ENCODE assay signal across 16 cellular contexts in the genomic region with DNA sequence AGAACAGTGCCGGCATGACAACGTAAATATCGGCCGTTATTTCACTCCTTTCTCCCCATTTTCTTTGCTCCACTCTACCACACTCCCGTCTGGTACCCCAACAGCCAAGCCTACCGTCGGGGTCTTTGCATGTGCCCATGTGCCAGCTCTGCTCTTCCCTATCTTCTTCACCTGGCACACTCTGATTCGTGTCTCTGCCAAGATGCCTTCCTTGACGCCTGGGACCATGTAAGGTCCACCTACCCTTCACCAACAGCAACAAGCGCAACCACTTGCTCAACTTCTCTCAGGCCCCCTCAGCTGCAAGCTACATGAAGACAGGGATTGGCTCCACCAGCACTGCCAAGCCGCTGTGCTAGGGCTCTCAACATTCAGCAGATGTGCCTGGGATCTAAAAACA. TPM values are rescaled to one million over a fixed set of nuclear protein-coding genes. Genes with fewer than 3 reads are reported as not detected.
DNase-seq lines count a peak whose midpoint lies in the region; ATAC-seq, FAIRE-seq and TF ChIP-seq lines count a peak whose summit lies in the region.
"Had no signal": no experiment of that assay in that cellular context is flagged by ENCODE, and none has a peak within 500 bp of the region (broad histone marks: within the 10 kb centered on the region; RNA-seq: fewer than 3 reads in every experiment).

No MANE protein-coding gene starts in this region.

- H3K9me2 ChIP-seq in GM23248 (ENCODE audit: insufficient read depth) (no peaks in the 10 kb centered on the region), hepatocyte (replicated peaks; ENCODE audit: insufficient read depth) (no peaks in the 10 kb centered on the region)

- intact Hi-C loops in GM12878 (cut with micrococcal nuclease; ENCODE audit: unreplicated experiment) (no loop called here), body of pancreas (cut with DNase I) (loop anchor here (10.0 kb wide), 1 partner anchor 357 kb away; no protein-coding TSS in a partner anchor)

- H3K27ac Mint-ChIP-seq in natural killer cell treated with Interleukin-12 subunit alpha and Interleukin-12 subunit beta and Interleukin-15 and Interleukin-18, amount 100 ng/mL, for 72 hours = peak overlapping the region; percentile 89 to 93

- H4K20me1 ChIP-seq in BLaER1 = peaks cover 94% of the 10 kb centered on the region
- H4K20me1 ChIP-seq in GM23248 (ENCODE audit: insufficient read depth) = peaks cover 36% of the 10 kb centered on the region
- peaks cover 46% of the 10 kb centered on the region for H4K20me1 ChIP-seq in GM12878 (ENCODE audit: control insufficient read depth, insufficient read depth)
- H4K20me1 ChIP-seq in hepatocyte (ENCODE audit: insufficient read depth, poor library complexity, severe bottlenecking) = peaks cover 87% of the 10 kb centered on the region

- H3K9ac ChIP-seq in BLaER1 (no peak overlapping the region), GM23248 (no peak overlapping the region), GM12878 (ENCODE audit: control insufficient read depth, insufficient read depth, low read length) (no peak overlapping the region)
- H3K9ac ChIP-seq: KMS-11 had no signal

- H3K4me3 ChIP-seq in BLaER1 = no peak overlapping the region
- no peak overlapping the region for H3K4me3 ChIP-seq in GM23248
- peak overlapping the region; percentile 26; the same call in 1 of the 2 replicates for H3K4me3 ChIP-seq in GM12878
- no peak overlapping the region for H3K4me3 ChIP-seq in hepatocyte
- no peak overlapping the region for H3K4me3 ChIP-seq in body of pancreas
- H3K4me3 ChIP-seq: colonic mucosa had no signal

- TF ChIP-seq CTCF in GM12878 (IDR thresholded peaks at IDR 0.05 in 2 of 3, conservative IDR thresholded peaks at IDR 0.05 in 1 of 3; ENCODE audit: control insufficient read depth in 2 of 3, extremely low read depth in 1 of 3, insufficient read depth in 1 of 3, low read depth in 3 of 3, low read length in 3 of 3) (no peak), hepatocyte (IDR thresholded peaks at IDR 0.05; ENCODE audit: poor library complexity) (no peak), body of pancreas (IDR thresholded peaks at IDR 0.05) (no peak)

- POLR2A ChIA-PET in GM12878 (lab: Charles Lee) = no interaction called here

- H3K36me3 Mint-ChIP-seq in natural killer cell treated with Interleukin-12 subunit alpha and Interleukin-12 subunit beta and Interleukin-15 and Interleukin-18, amount 100 ng/mL, for 72 hours = peaks cover 23% of the 10 kb centered on the region

- CTCF ChIA-PET in GM12878 (lab: Yijun Ruan, JAX) = interaction anchor here (1.7 kb wide), 1 partner anchor 19 kb away, joined by 6 read pairs; no protein-coding TSS in a partner anchor

- in situ Hi-C loops in GM23248 (cut with MboI) (no loop called here), GM12878 (cut with MboI) (no loop called here)

- SMC1A ChIA-PET in GM12878 (lab: Charles Lee; ENCODE audit: uncharacterized antibody, unreplicated experiment) = interaction anchor here (1.3 kb wide), 1 partner anchor 12 kb away, joined by 3 read pairs; no protein-coding TSS in a partner anchor

- TF ChIP-seq POLR2A in GM12878 (IDR thresholded peaks at IDR 0.05; ENCODE audit: low read depth, low read length) (no peak), body of pancreas (IDR thresholded peaks at IDR 0.05) (no peak)

- H3K4me2 ChIP-seq in BLaER1 = peak overlapping the region; percentile 94; the same call in 1 of the 2 replicates
- peak overlapping the region; percentile 22 for H3K4me2 ChIP-seq in GM23248 (ENCODE audit: unreplicated experiment)
- H3K4me2 ChIP-seq in GM12878 (ENCODE audit: control insufficient read depth, insufficient read depth) = peak overlapping the region; percentile 47
- no peak overlapping the region for H3K4me2 ChIP-seq in hepatocyte
- H3K4me2 ChIP-seq: KMS-11 had no signal

- FAIRE-seq in GM12878 (lab: Jason Lieb, UNC) = no peak
- FAIRE-seq: small intestine had no signal

- H3K27me3 Mint-ChIP-seq in natural killer cell treated with Interleukin-12 subunit alpha and Interleukin-12 subunit beta and Interleukin-15 and Interleukin-18, amount 100 ng/mL, for 72 hours = no peaks in the 10 kb centered on the region

- no peak for TF ChIP-seq RAD21 in GM12878 (IDR thresholded peaks at IDR 0.05; ENCODE audit: insufficient read depth, low read depth, low read length)

- no peaks in the 10 kb centered on the region for H3K9me3 ChIP-seq in BLaER1
- no peaks in the 10 kb centered on the region for H3K9me3 ChIP-seq in GM23248 (ENCODE audit: low read depth)
- H3K9me3 ChIP-seq in GM12878 (replicated peaks; ENCODE audit: control insufficient read depth, insufficient read depth, low read length) = no peaks in the 10 kb centered on the region
- H3K9me3 ChIP-seq in hepatocyte (ENCODE audit: low read depth) = no peaks in the 10 kb centered on the region
- H3K9me3 ChIP-seq in body of pancreas = no peaks in the 10 kb centered on the region
- H3K9me3 ChIP-seq: colonic mucosa had no signal

- no peak for TF ChIP-seq EP300 in GM12878 (IDR thresholded peaks at IDR 0.05; ENCODE audit: borderline replicate concordance in 1 of 2, control insufficient read depth in 1 of 2, low read depth in 2 of 2, low read length in 2 of 2)

- H3F3A ChIP-seq in GM23248 (ENCODE audit: insufficient read depth) = peaks cover 35% of the 10 kb centered on the region

- RAD21 ChIA-PET in GM12878 (lab: Charles Lee; ENCODE audit: unreplicated experiment) = no interaction called here

- H3K27ac ChIP-seq in BLaER1 (no peak overlapping the region), GM23248 (peak overlapping the region; percentile 97), GM12878 (ENCODE audit: control insufficient read depth, insufficient read depth) (no peak overlapping the region), hepatocyte (no peak overlapping the region), body of pancreas (no peak overlapping the region)
- H3K27ac ChIP-seq: colonic mucosa, KMS-11 had no signal

- peak overlapping the region; percentile 91 for H3K4me3 Mint-ChIP-seq in natural killer cell treated with Interleukin-12 subunit alpha and Interleukin-12 subunit beta and Interleukin-15 and Interleukin-18, amount 100 ng/mL, for 72 hours

- no peaks in the 10 kb centered on the region for H3K27me3 ChIP-seq in BLaER1
- H3K27me3 ChIP-seq in GM23248 (replicated peaks; ENCODE audit: insufficient read depth) = no peaks in the 10 kb centered on the region
- no peaks in the 10 kb centered on the region for H3K27me3 ChIP-seq in GM12878 (replicated peaks in 1 of 2; ENCODE audit: control insufficient read depth in 2 of 2, insufficient read depth in 2 of 2, low read length in 1 of 2)
- no peaks in the 10 kb centered on the region for H3K27me3 ChIP-seq in hepatocyte
- H3K27me3 ChIP-seq in body of pancreas = no peaks in the 10 kb centered on the region
- H3K27me3 ChIP-seq: colonic mucosa had no signal

- peaks cover 80% of the 10 kb centered on the region for H3K4me1 ChIP-seq in BLaER1
- peaks cover 56% of the 10 kb centered on the region for H3K4me1 ChIP-seq in GM23248 (ENCODE audit: insufficient read depth)
- H3K4me1 ChIP-seq in GM12878 (ENCODE audit: control insufficient read depth, insufficient read depth, low read length) = peaks cover 27% of the 10 kb centered on the region
- peaks cover 35% of the 10 kb centered on the region for H3K4me1 ChIP-seq in hepatocyte (ENCODE audit: insufficient read depth)
- peaks cover 73% of the 10 kb centered on the region for H3K4me1 ChIP-seq in body of pancreas

- H2AFZ ChIP-seq in GM23248 (no peak overlapping the region), GM12878 (ENCODE audit: control insufficient read depth, low read depth, low read length) (no peak overlapping the region), hepatocyte (no peak overlapping the region)

- DNase-seq in GM23248 (no peak), GM12878 (ENCODE audit: low read depth, low spot score) (no peak), hepatocyte (ENCODE audit: low spot score) (no peak), body of pancreas (no peak), NCI-H524 (lab: John Stamatoyannopoulos, UW) (no peak)
- no peak for DNase-seq in natural killer cell treated with Interleukin-12 subunit alpha and Interleukin-12 subunit beta and Interleukin-15 and Interleukin-18, amount 100 ng/mL, for 72 hours (ENCODE audit: low spot score)
- DNase-seq: AML-193, colonic mucosa, NCI-H1417 treated with DMSO at 0.1 percent for 48 hours, NCI-H446, small intestine had no signal

- H3K9me3 Mint-ChIP-seq in natural killer cell treated with Interleukin-12 subunit alpha and Interleukin-12 subunit beta and Interleukin-15 and Interleukin-18, amount 100 ng/mL, for 72 hours = no peaks in the 10 kb centered on the region

- H3K36me3 ChIP-seq in BLaER1 = peaks cover 71% of the 10 kb centered on the region
- H3K36me3 ChIP-seq in GM23248 (ENCODE audit: low read depth) = 0 out of 2 replicates have a peak, but pooled peaks cover 11% of the 10 kb centered on the region
- peaks cover 5 to 27% of the 10 kb centered on the region in 2 experiments for H3K36me3 ChIP-seq in GM12878 (ENCODE audit: control insufficient read depth in 2 of 2, insufficient read depth in 2 of 2, low read length in 1 of 2)
- no peaks in the 10 kb centered on the region for H3K36me3 ChIP-seq in hepatocyte (replicated peaks; ENCODE audit: insufficient read depth, low read depth)
- no peaks in the 10 kb centered on the region for H3K36me3 ChIP-seq in body of pancreas (replicated peaks in 1 of 2; ENCODE audit: insufficient read depth in 1 of 2, low read depth in 2 of 2)
- H3K36me3 ChIP-seq: colonic mucosa had no signal

- BruUV-seq in GM12878 (replicated peaks; lab: Mats Ljungman, UMichigan) = no TSS peak

- H3K4me1 Mint-ChIP-seq in natural killer cell treated with Interleukin-12 subunit alpha and Interleukin-12 subunit beta and Interleukin-15 and Interleukin-18, amount 100 ng/mL, for 72 hours (ENCODE audit: low read depth in 2 of 2) = peaks cover 72 to 75% of the 10 kb centered on the region in 2 donors

- WGBS in GM23248 (ENCODE audit: low coverage in 1 of 2, low lambda C conversion rate in 2 of 2, missing lambda C conversion rate in 2 of 2), 2 experiments = 79 to 84% methylated on average over 11 of the region's 11 CpGs
- 98% methylated on average over 10 of the region's 11 CpGs for WGBS in GM12878 (ENCODE audit: insufficient coverage, insufficient replicate concordance, low lambda C conversion rate, missing lambda C conversion rate)
- whole genome bisulfite sequencing in hepatocyte (ENCODE audit: low lambda C conversion rate, missing lambda C conversion rate) = 78% methylated on average over 11 of the region's 11 CpGs
- WGBS in body of pancreas, 2 donors = 57 to 58% methylated on average over 11 of the region's 11 CpGs

- H3K79me2 ChIP-seq in GM23248 (ENCODE audit: insufficient read depth) (peaks cover 92% of the 10 kb centered on the region), GM12878 (ENCODE audit: control insufficient read depth, insufficient read depth, low read length) (peaks cover 89% of the 10 kb centered on the region), hepatocyte (peaks cover 92% of the 10 kb centered on the region)

- no peak for ATAC-seq in GM12878
- no peak for ATAC-seq in natural killer cell treated with Interleukin-12 subunit alpha and Interleukin-12 subunit beta and Interleukin-15 and Interleukin-18, amount 100 ng/mL, for 72 hours
- no peak for ATAC-seq in body of pancreas
- no peak for ATAC-seq in HG02970 (IDR thresholded peaks at IDR 0.05; ENCODE audit: low FRiP score, unreplicated experiment)

RNA-seq across cellular contexts. Expression of gene MGAT1, which starts 4.4 kb away (rescaled TPM):
- total RNA-seq in GM23248 (2014; rRNA removed; shearing (Covaris generic)) = 200 and 209 TPM in 2 replicates
- 180 and 192 TPM in 2 replicates for polyA plus RNA-seq in GM23248 (2016; fragmentation: Nextera tagmentation; extraction: Ambion mirVana)
- total RNA-seq in GM12878 (2013; cell fraction: nucleolus; rRNA removed) = 148 and 157 TPM in 2 replicates
- total RNA-seq in GM12878 (2014; rRNA removed) = 44.6 and 50.7 TPM in 2 replicates
- 32.5 and 33.6 TPM in 2 replicates for total RNA-seq in GM12878 (2014; rRNA removed; fragmentation: Illumina TruSeq; extraction: Trizol)
- 76.4 and 82.3 TPM in 2 replicates for total RNA-seq in GM12878 (2021)
- 61.9 TPM for polyA plus RNA-seq in GM12878 (2011; ENCODE audit: low read depth)
- polyA plus RNA-seq in GM12878 (2011; rRNA removed) = 74.1 and 88.4 TPM in 2 replicates
- polyA plus RNA-seq in GM12878 (2011; cell fraction: cytosol; rRNA removed) = 118 and 136 TPM in 2 replicates
- polyA plus RNA-seq in GM12878 (2011; cell fraction: nucleus; rRNA removed) = 129 and 130 TPM in 2 replicates
- 109 and 110 TPM in 2 replicates for polyA plus RNA-seq in GM12878 (2012)
- 32.3 and 38.1 TPM in 2 replicates for polyA plus RNA-seq in GM12878 (2014; fragmentation: Illumina TruSeq; extraction: Trizol)
- polyA plus RNA-seq in GM12878 (2014; fragmentation: Nextera tagmentation; extraction: Ambion mirVana) = 1 to 10 TPM; 3.1 to 7.7 TPM
- 74.7 and 90.4 TPM in 2 replicates for polyA plus RNA-seq in GM12878 (2014; rRNA removed)
- polyA plus RNA-seq in GM12878 (2016; fragmentation: Nextera tagmentation; extraction: Ambion mirVana) = 10 to 100 TPM; 75.2 to 85.9 TPM
- 74.1 and 128 TPM in 2 replicates for polyA minus RNA-seq in GM12878 (2011; rRNA and poly(A)+ RNA removed)
- 60.1 and 60.4 TPM in 2 replicates for polyA minus RNA-seq in GM12878 (2011; cell fraction: cytosol; rRNA and poly(A)+ RNA removed)
- 48.4 and 56.6 TPM in 2 replicates for polyA minus RNA-seq in GM12878 (2011; cell fraction: nucleus; rRNA and poly(A)+ RNA removed)
- 100 to 1,000 TPM; 141 to 157 TPM for total RNA-seq in natural killer cell treated with Interleukin-12 subunit alpha and Interleukin-12 subunit beta and Interleukin-15 and Interleukin-18, amount 100 ng/mL, for 72 hours
- total RNA-seq in hepatocyte = 137 and 152 TPM in 2 replicates
- polyA plus RNA-seq in hepatocyte = 149 and 151 TPM in 2 replicates
- 10 to 100 TPM; 96.2 to 98.8 TPM for total RNA-seq in body of pancreas

RNA-seq across cellular contexts. Expression of gene OR2Y1, which starts 58.3 kb away (rescaled TPM):
- not detected in 2 replicates for total RNA-seq in GM23248 (2014; rRNA removed; shearing (Covaris generic))
- polyA plus RNA-seq in GM23248 (2016; fragmentation: Nextera tagmentation; extraction: Ambion mirVana) (not detected in 2 replicates), GM12878 (2011; rRNA removed) (not detected in 2 replicates), GM12878 (2014; fragmentation: Illumina TruSeq; extraction: Trizol) (not detected in 2 replicates), GM12878 (2014; fragmentation: Nextera tagmentation; extraction: Ambion mirVana) (not detected), GM12878 (2014; rRNA removed) (not detected in 2 replicates), GM12878 (2016; fragmentation: Nextera tagmentation; extraction: Ambion mirVana) (not detected), hepatocyte (not detected in 2 replicates)
- not detected in 2 replicates for total RNA-seq in GM12878 (2013; cell fraction: nucleolus; rRNA removed)
- total RNA-seq in GM12878 (2014; rRNA removed) (not detected in 2 replicates), GM12878 (2014; rRNA removed; fragmentation: Illumina TruSeq; extraction: Trizol) (not detected in 2 replicates), GM12878 (2021) (not detected in 2 replicates), hepatocyte (not detected in 2 replicates), body of pancreas (not detected)
- polyA plus RNA-seq in GM12878 (2011; ENCODE audit: low read depth) = not detected
- not detected in 2 replicates for polyA plus RNA-seq in GM12878 (2011; cell fraction: cytosol; rRNA removed)
- not detected in 2 replicates for polyA plus RNA-seq in GM12878 (2011; cell fraction: nucleus; rRNA removed)
- not detected in 2 replicates for polyA plus RNA-seq in GM12878 (2012)
- polyA minus RNA-seq in GM12878 (2011; rRNA and poly(A)+ RNA removed) = not detected in 2 replicates
- not detected in 2 replicates for polyA minus RNA-seq in GM12878 (2011; cell fraction: cytosol; rRNA and poly(A)+ RNA removed)
- not detected in 2 replicates for polyA minus RNA-seq in GM12878 (2011; cell fraction: nucleus; rRNA and poly(A)+ RNA removed)
- not detected for total RNA-seq in natural killer cell treated with Interleukin-12 subunit alpha and Interleukin-12 subunit beta and Interleukin-15 and Interleukin-18, amount 100 ng/mL, for 72 hours
- total RNA-seq: colonic mucosa, liver, SK-MEL-5 had no signal
- polyA plus RNA-seq: liver, small intestine had no signal
